Comparison of ENCODE assay signal across 8 cellular contexts in genomic region chr11:62727833-62728721, GRCh38. TPM values are rescaled to one million over a fixed set of nuclear protein-coding genes. Genes with fewer than 3 reads are reported as not detected.
DNase-seq lines count a peak whose midpoint lies in the region; ATAC-seq, FAIRE-seq and TF ChIP-seq lines count a peak whose summit lies in the region.

TSS of gene TTC9C (plus strand) at chr11:62728486. CDS start at chr11:62728849, 363 bp downstream.

- DNase-seq in GM12892 (ENCODE audit: insufficient read length): peak; percentile 58
- peak; percentile 98 for DNase-seq in NCI-H146 (lab: John Stamatoyannopoulos, UW)
- DNase-seq in T-helper 1 cell: peak; percentile 69 to 96 (median 82)
- peak; percentile 87 to 97 (median 94) for DNase-seq in adrenal gland
- peak; percentile 79 to 95 for DNase-seq in heart right ventricle
- DNase-seq in posterior cingulate gyrus: peak; percentile 80 to 98 (median 87)
- DNase-seq in upper lobe of left lung: peak; percentile 85 to 92

- peak; percentile 60 for FAIRE-seq in GM12892 (lab: Jason Lieb, UNC)

- H3K4me1 ChIP-seq in adrenal gland (replicated peaks in 1 of 2) (peaks cover 22 to 51% of the 10 kb centered on the region in 2 donors), heart right ventricle (peaks cover 12 to 71% (median 54%) of the 10 kb centered on the region in 9 donors), upper lobe of left lung (peaks cover 38 to 61% (median 49%) of the 10 kb centered on the region in 4 donors)

- H3K9me3 ChIP-seq in adrenal gland (replicated peaks in 1 of 3): no peaks in the 10 kb centered on the region
- H3K9me3 ChIP-seq in heart right ventricle: no peaks in the 10 kb centered on the region
- no peaks in the 10 kb centered on the region for H3K9me3 ChIP-seq in upper lobe of left lung

- ATAC-seq in HG02852 (IDR thresholded peaks at IDR 0.05; ENCODE audit: unreplicated experiment) (peak; percentile 39), heart right ventricle (peak; percentile 75 to 91 (median 84)), upper lobe of left lung (ENCODE audit: low FRiP score in 2 of 2) (peak; percentile 87 to 92)

- no peak for TF ChIP-seq EP300 in upper lobe of left lung (IDR thresholded peaks at IDR 0.05)

- WGBS in adrenal gland, 4 donors: 0 to 1% (median 1%) methylated on average over 39 to 40 of the region's 40 CpGs
- WGBS in heart right ventricle, 2 donors: 0% methylated on average over 40 of the region's 40 CpGs
- 0 to 1% methylated on average over 33 to 40 of the region's 40 CpGs for WGBS in upper lobe of left lung, 2 donors

- intact Hi-C loops in adrenal gland (cut with DNase I) (no loop called here), heart right ventricle (cut with DNase I) (loop anchor here in 5 of 10 donors (2.0 to 5.0 kb wide), 5 partner anchors 19 to 114 kb away; partner anchors contain the start of genes TAF6L (in 2 of the 5) and NXF1 (in 1 of the 5)), posterior cingulate gyrus (cut with DNase I) (loop anchor here (2.0 to 10.0 kb wide), 3 partner anchors 19 to 107 kb away; partner anchors contain the start of genes POLR2G, STX5, TEX54 and WDR74)

- TF ChIP-seq CTCF in adrenal gland (IDR thresholded peaks at IDR 0.05) (no peak), heart right ventricle (IDR thresholded peaks at IDR 0.05) (no peak), upper lobe of left lung (IDR thresholded peaks at IDR 0.05) (no peak)

- TF ChIP-seq POLR2A in GM12892 (IDR thresholded peaks at IDR 0.05; ENCODE audit: low read depth, low read length) (peak; percentile 69; the same call in 1 of the 2 replicates), adrenal gland (IDR thresholded peaks at IDR 0.05) (peak; percentile 22 to 61), upper lobe of left lung (IDR thresholded peaks at IDR 0.05) (peak in 2 of 4 donors; percentile 70 to 84)

- no peaks in the 10 kb centered on the region for H3K27me3 ChIP-seq in adrenal gland
- H3K27me3 ChIP-seq in heart right ventricle: no peaks in the 10 kb centered on the region
- no peaks in the 10 kb centered on the region for H3K27me3 ChIP-seq in upper lobe of left lung

- H3K36me3 ChIP-seq in adrenal gland (replicated peaks in 1 of 2) (peaks cover 0 to 18% of the 10 kb centered on the region in 2 donors), heart right ventricle (peaks cover 0 to 47% (median 20%) of the 10 kb centered on the region in 9 donors), upper lobe of left lung (peaks cover 12 to 42% (median 14%) of the 10 kb centered on the region in 4 donors)

- H3K4me3 ChIP-seq in adrenal gland (peak within 1 kb of the TSS; percentile 20 to 83 (median 78)), heart right ventricle (peak within 1 kb of the TSS; percentile 63 to 98 (median 89)), upper lobe of left lung (peak within 1 kb of the TSS; percentile 84 to 100 (median 98))

- H3K27ac ChIP-seq in adrenal gland (peak within 1 kb of the TSS; percentile 95 to 100 (median 96)), heart right ventricle (peak within 1 kb of the TSS; percentile 87 to 99 (median 93)), upper lobe of left lung (peak within 1 kb of the TSS; percentile 86 to 95 (median 93))

RNA-seq across cellular contexts. Expression of gene TTC9C, which starts in this region (rescaled TPM):
- 50.9 TPM for polyA plus RNA-seq in GM12892 (2012; ENCODE audit: missing spikeins)
- total RNA-seq in adrenal gland (10 to 100 TPM; 10.7 to 32.6 (median 24.2) TPM), heart right ventricle (10 to 100 TPM in 9 of 10 donors, 1 to 10 TPM in 1; 9.4 to 16.2 (median 12.9) TPM), upper lobe of left lung (10 to 100 TPM; 18.9 to 31.5 (median 28.6) TPM)
- polyA plus RNA-seq in adrenal gland (10 to 100 TPM; 36.7 to 93.9 (median 46.3) TPM), heart right ventricle (10 to 100 TPM; 20.3 to 20.8 TPM)

Comparison
In these comparisons a context has a peak if more than half of its experiments do, and no peak if none do; other contexts are left out.
1. Peak in every context shown above with its lines: DNase-seq, ATAC-seq, H3K4me3 ChIP-seq and H3K27ac ChIP-seq.
2. ATAC-seq: peak in every context shown above with its lines; median percentile 90 in upper lobe of left lung; 84 in heart right ventricle; 39 in HG02852.